Comparison of ENCODE assay signal across 8 cellular contexts in the genomic region with DNA sequence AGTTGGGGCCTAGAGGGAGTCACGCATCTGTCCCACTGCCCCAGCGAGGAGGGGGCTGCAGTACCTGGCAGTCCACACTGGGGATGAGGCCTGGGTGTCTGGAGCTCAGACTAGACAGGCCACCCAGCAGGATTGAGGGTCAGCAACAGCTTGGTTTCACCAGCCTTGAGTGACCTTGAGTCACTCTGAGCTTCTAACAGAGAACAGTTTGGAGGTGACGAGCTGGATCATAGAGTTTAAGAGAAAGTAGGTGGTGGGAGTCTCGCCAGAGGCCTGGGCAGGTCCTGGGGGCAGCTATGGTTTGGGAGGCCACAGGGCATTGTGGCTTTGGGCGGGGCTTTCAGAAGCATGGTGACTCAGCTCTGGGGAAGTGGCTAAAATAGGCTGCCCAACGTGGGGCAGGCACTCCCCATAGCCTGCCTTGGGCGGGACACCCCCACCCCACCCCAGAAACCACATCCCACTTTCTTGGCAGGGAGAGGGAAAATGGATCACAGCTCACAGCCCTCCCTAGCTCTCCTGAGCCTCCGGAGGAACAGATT. TPM values are rescaled to one million over a fixed set of nuclear protein-coding genes. Genes with fewer than 3 reads are reported as not detected.
DNase-seq lines count a peak whose midpoint lies in the region; ATAC-seq and TF ChIP-seq lines count a peak whose summit lies in the region.

No MANE protein-coding gene starts in this region.

- no peak for TF ChIP-seq CTCF in CD4-positive, alpha-beta T cell (IDR thresholded peaks at IDR 0.05)

- H3K4me1 Mint-ChIP-seq in CD4-positive, alpha-beta T cell (ENCODE audit: low read depth): peaks cover 11% of the 10 kb centered on the region

- POLR2A ChIA-PET in CD4-positive, alpha-beta T cell (lab: Charles Lee): no interaction called here

- H3K27me3 ChIP-seq in CD4-positive, alpha-beta T cell (ENCODE audit: control insufficient read depth, insufficient read depth, low read length): no peaks in the 10 kb centered on the region

- DNase-seq in GM04503 (ENCODE audit: low read depth) (peak; percentile 77), HPDE6-E6E7 (ENCODE audit: extremely low spot score) (peak; percentile 66), amniotic epithelial cell (ENCODE audit: low read depth) (peak; percentile 73), islet precursor cell (peak; percentile 87), substantia nigra (lab: John Stamatoyannopoulos, UW) (peak in 5 of 49 donors; percentile 17 to 46 (median 30)), HuH-7 (ENCODE audit: low spot score) (no peak)
- no peak for DNase-seq in CD4-positive, alpha-beta T cell

- CTCF ChIA-PET in CD4-positive, alpha-beta T cell (lab: Charles Lee): no interaction called here

- peak overlapping the region; percentile 56 for H3K27ac ChIP-seq in substantia nigra (ENCODE audit: low read depth, low read length, poor library complexity, severe bottlenecking)
- H3K27ac ChIP-seq in CD4-positive, alpha-beta T cell (ENCODE audit: low read depth, low read length): no peak overlapping the region

- peak; percentile 84 for ATAC-seq in GM21528 (IDR thresholded peaks at IDR 0.05; ENCODE audit: low FRiP score, unreplicated experiment)
- ATAC-seq in CD4-positive, alpha-beta T cell (ENCODE audit: poor library complexity): no peak

- intact Hi-C loops in CD4-positive, alpha-beta T cell (cut with DNase I, micrococcal nuclease): no loop called here

- H3K9me3 ChIP-seq in CD4-positive, alpha-beta T cell (ENCODE audit: control insufficient read depth, low read length): no peaks in the 10 kb centered on the region

- no peaks in the 10 kb centered on the region for H3K9me3 Mint-ChIP-seq in CD4-positive, alpha-beta T cell

- H3K4me3 Mint-ChIP-seq in CD4-positive, alpha-beta T cell: no peak overlapping the region

- no peaks in the 10 kb centered on the region for H3K36me3 Mint-ChIP-seq in CD4-positive, alpha-beta T cell (ENCODE audit: low read depth)

- no peaks in the 10 kb centered on the region for H3K27me3 Mint-ChIP-seq in CD4-positive, alpha-beta T cell

- H3K27ac Mint-ChIP-seq in CD4-positive, alpha-beta T cell: no peak overlapping the region

RNA-seq across cellular contexts. Expression of gene CDC42EP4, which starts 20.5 kb away (rescaled TPM):
- total RNA-seq in CD4-positive, alpha-beta T cell: 1 to 10 TPM; 2.9 to 3.5 TPM

RNA-seq across cellular contexts. Expression of gene CPSF4L, which starts 29.7 kb away (rescaled TPM):
- not detected for total RNA-seq in CD4-positive, alpha-beta T cell

Comparison
In these comparisons a context has a peak if more than half of its experiments do, and no peak if none do; other contexts are left out.
1. DNase-seq: peak in GM04503 (single experiment), HPDE6-E6E7 (single experiment), amniotic epithelial cell (single experiment) and islet precursor cell (single experiment); none in CD4-positive, alpha-beta T cell (0 of 10) and HuH-7 (single experiment).